In the genomic region with DNA sequence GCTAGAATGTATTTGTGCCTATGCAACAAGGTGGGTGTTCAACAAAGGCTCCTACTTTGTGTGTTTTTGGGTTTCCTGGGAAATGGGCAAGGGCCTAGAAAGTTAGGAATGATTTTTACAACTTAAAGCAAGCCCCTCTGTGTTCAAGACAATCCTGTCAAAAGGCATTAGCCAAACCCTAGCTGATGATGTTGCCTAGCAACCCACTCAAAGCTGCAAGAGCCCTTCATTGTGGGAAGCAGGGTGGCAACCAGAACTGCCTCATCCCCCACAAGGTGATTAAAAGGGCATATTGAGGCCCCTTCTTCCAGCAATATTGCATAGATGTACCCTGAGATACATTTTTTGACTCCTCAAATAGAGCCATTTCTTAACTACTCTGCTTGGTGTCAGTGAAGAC, we compare ENCODE assay signal across 27 cellular contexts. TPM values are rescaled to one million over a fixed set of nuclear protein-coding genes. Genes with fewer than 3 reads are reported as not detected.
DNase-seq lines count a peak whose midpoint lies in the region; ATAC-seq and TF ChIP-seq lines count a peak whose summit lies in the region.
"Had no signal": no experiment of that assay in that cellular context is flagged by ENCODE, and none has a peak within 500 bp of the region (broad histone marks: within the 10 kb centered on the region; RNA-seq: fewer than 3 reads in every experiment).

No MANE protein-coding gene starts in this region.

- peaks cover 0 to 7% of the 10 kb centered on the region in 2 donors for H3K36me3 ChIP-seq in gastrocnemius medialis

- TF ChIP-seq POLR2A in gastrocnemius medialis (IDR thresholded peaks at IDR 0.05) = no peak

- peak; percentile 30 for DNase-seq in NCI-H1436 (lab: John Stamatoyannopoulos, UW)
- DNase-seq in NCI-H1436 treated with DMSO at 0.1 percent for 48 hours (lab: John Stamatoyannopoulos, UW) = no peak
- DNase-seq in DMS79 (lab: John Stamatoyannopoulos, UW) = peak; percentile 23
- peak in 15 of 61 donors; percentile 11 to 69 (median 22) for DNase-seq in caudate nucleus (lab: John Stamatoyannopoulos, UW)
- DNase-seq in gastrocnemius medialis = no peak
- no peak for DNase-seq in omental fat pad (ENCODE audit: low spot score)
- DNase-seq in AG08396 (ENCODE audit: low spot score) = no peak
- DNase-seq: activated CD8-positive, alpha-beta T cell treated with anti-CD3 and anti-CD28 coated beads, Interleukin-2, amount 10 ng/mL, durations not matched to agents 7 days and 5 days; activated effector memory CD4-positive, alpha-beta T cell treated with Interleukin-2 at 50 U/mL for 16 hours; activated naive CD8-positive, alpha-beta T cell treated with anti-CD3 and anti-CD28 coated beads, Interleukin-2, amount 10 ng/mL, durations not matched to agents 7 days and 5 days; CD8-positive, alpha-beta T cell; dorsolateral prefrontal cortex; NCI-H187 treated with DMSO at 0.1 percent for 48 hours; NCI-H345; NK-92 treated with Interleukin-12 subunit alpha and Interleukin-12 subunit beta, amount 100 ng/mL, for 24 hours; PC-3; stimulated activated naive B cell treated with anti-CD40 and anti-IgM and Interleukin-4, amounts not matched to agents 10 μg/mL and 1 μg/mL and 100 μg/mL, for 72 hours had no signal

- H3K9me3 ChIP-seq in gastrocnemius medialis = no peaks in the 10 kb centered on the region
- H3K9me3 ChIP-seq: vagina had no signal

- intact Hi-C loops in gastrocnemius medialis (cut with DNase I; ENCODE audit: low total_unique reads) = no loop called here

- H3K4me3 ChIP-seq in gastrocnemius medialis = no peak overlapping the region
- H3K4me3 ChIP-seq: dorsolateral prefrontal cortex, lung, vagina had no signal

- ATAC-seq in gastrocnemius medialis (no peak), GM21825 (IDR thresholded peaks at IDR 0.05; ENCODE audit: unreplicated experiment) (no peak), omental fat pad (ENCODE audit: low FRiP score) (no peak)
- ATAC-seq: activated CD8-positive, alpha-beta T cell treated with anti-CD3 and anti-CD28 coated beads, Interleukin-2, amount 10 ng/mL, durations not matched to agents 7 days and 5 days; CD8-positive, alpha-beta T cell; PC-3; stimulated activated naive B cell treated with anti-CD40 and anti-IgM and Interleukin-4, amounts not matched to agents 10 μg/mL and 1 μg/mL and 100 μg/mL, for 72 hours had no signal

- no peaks in the 10 kb centered on the region for H3K27me3 ChIP-seq in gastrocnemius medialis
- H3K27me3 ChIP-seq: dorsolateral prefrontal cortex, vagina had no signal

- H3K27ac ChIP-seq in caudate nucleus (ENCODE audit: low read depth, low read length) (peak overlapping the region; percentile 86), gastrocnemius medialis (peak overlapping the region; percentile 75 to 87 (median 84))
- H3K27ac ChIP-seq: vagina had no signal

- peaks cover 59% of the 10 kb centered on the region in 2 donors for H3K4me1 ChIP-seq in gastrocnemius medialis

- in situ Hi-C loops in gastrocnemius medialis (cut with MboI; ENCODE audit: low sequenced_read_pairs in 4 of 4) = no loop called here

- TF ChIP-seq CTCF in gastrocnemius medialis (IDR thresholded peaks at IDR 0.05 in 4 of 5, conservative IDR thresholded peaks at IDR 0.05 in 1 of 5) = no peak
- no peak for TF ChIP-seq CTCF in omental fat pad (IDR thresholded peaks at IDR 0.05)

RNA-seq across cellular contexts. Expression of gene RASL10B, which starts 16.0 kb away (rescaled TPM):
- total RNA-seq in gastrocnemius medialis = 10 to 100 TPM in 2 of 4 donors, 1 to 10 TPM in 2; 4.7 to 13.8 (median 10.0) TPM
- 10 to 100 TPM in 3 of 4 donors, 1 to 10 TPM in 1; 9.9 to 63.8 (median 42.3) TPM for total RNA-seq in omental fat pad

RNA-seq across cellular contexts. Expression of gene GAS2L2, which starts 37.6 kb away (rescaled TPM):
- total RNA-seq in gastrocnemius medialis = under 1 TPM in 2 of 4 donors, not detected in 2; 0.15 to 0.75 TPM
- total RNA-seq in omental fat pad = under 1 TPM in 3 of 4 donors, not detected in 1; 0.37 to 0.82 (median 0.48) TPM
- total RNA-seq: A172; activated CD8-positive, alpha-beta T cell treated with anti-CD3 and anti-CD28 coated beads, Interleukin-2, amount 10 ng/mL, durations not matched to agents 7 days and 5 days; endothelial cell of umbilical vein; LHCN-M2; PC-3; posterior vena cava; T-helper 2 cell treated with Interferon-gamma antibody and Interleukin-4, amounts not matched to agents 100 ng/mL and 5 ng/mL, for 36 hours; vagina had no signal

RNA-seq across cellular contexts. Expression of gene C17orf50, which starts 45.3 kb away (rescaled TPM):
- total RNA-seq in gastrocnemius medialis (not detected), omental fat pad (not detected)
- total RNA-seq: A172; activated CD8-positive, alpha-beta T cell treated with anti-CD3 and anti-CD28 coated beads, Interleukin-2, amount 10 ng/mL, durations not matched to agents 7 days and 5 days; activated naive CD8-positive, alpha-beta T cell treated with anti-CD3 and anti-CD28 coated beads, Interleukin-2, amount 10 ng/mL, durations not matched to agents 7 days and 5 days; CD8-positive, alpha-beta T cell; cerebellum; endothelial cell of umbilical vein; LHCN-M2; PC-3; posterior vena cava; T-helper 2 cell treated with Interferon-gamma antibody and Interleukin-4, amounts not matched to agents 100 ng/mL and 5 ng/mL, for 36 hours; temporal lobe; vagina had no signal

Comparison
In these comparisons a context has a peak if more than half of its experiments do, and no peak if none do; other contexts are left out.
1. DNase-seq: peak in NCI-H1436 (single experiment) and DMS79 (single experiment); none in NCI-H1436 treated with DMSO at 0.1 percent for 48 hours (single experiment), gastrocnemius medialis (0 of 2), omental fat pad (single experiment) and AG08396 (single experiment).